ENCODE assay signal across 28 cellular contexts in the genomic region with DNA sequence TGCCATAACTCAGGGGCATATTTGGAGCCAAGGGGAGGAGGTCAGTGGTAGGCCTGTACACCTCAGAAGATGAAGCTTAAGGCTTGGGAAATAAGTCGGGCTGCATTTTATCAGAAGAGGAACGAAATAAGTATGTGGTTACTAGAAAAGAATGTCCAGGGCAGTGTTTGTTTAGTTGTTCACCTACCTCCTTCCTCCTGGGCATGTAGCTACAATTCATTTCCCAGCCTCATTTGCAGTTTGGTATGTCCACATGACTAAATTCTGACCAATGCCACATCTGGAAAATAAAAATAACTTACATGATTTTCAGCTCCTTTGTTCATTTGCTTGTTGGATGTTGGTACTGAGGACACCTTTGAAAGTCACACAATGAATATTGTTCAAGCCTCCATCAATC.
"Had no signal": no experiment of that assay in that cellular context is flagged by ENCODE, and none has a peak within 500 bp of the region (broad histone marks: within the 10 kb centered on the region; RNA-seq: fewer than 3 reads in every experiment).

No MANE protein-coding gene starts in this region.

- ATAC-seq: esophagus mucosa; heart right ventricle; left cardiac atrium; left lung; naive thymus-derived CD8-positive, alpha-beta T cell; sciatic nerve; stimulated activated naive CD8-positive, alpha-beta T cell treated with anti-CD3 and anti-CD28 coated beads, Interleukin-15, amount 100 ng/mL, for 72 hours had no signal

- H3K27ac ChIP-seq: coronary artery, heart right ventricle, left lung, prostate gland, right atrium auricular region, thyroid gland, vagina had no signal

- H3K4me3 ChIP-seq: coronary artery, heart right ventricle, left lung, prostate gland, right atrium auricular region, smooth muscle cell, thyroid gland, vagina had no signal

- H3K4me2 ChIP-seq: smooth muscle cell had no signal

- H3K27me3 ChIP-seq: heart right ventricle, left lung, right atrium auricular region, thyroid gland, vagina had no signal

- H3K4me1 ChIP-seq: heart right ventricle, left lung, prostate gland, right atrium auricular region, thyroid gland, vagina had no signal

- FAIRE-seq: endothelial cell of umbilical vein, islet of Langerhans had no signal

- H3K36me3 ChIP-seq: heart right ventricle, left lung, prostate gland, right atrium auricular region, thyroid gland, vagina had no signal

- H3K9me3 ChIP-seq: prostate gland, right atrium auricular region, thyroid gland, vagina had no signal

- DNase-seq: dermis blood vessel endothelial cell; effector memory CD4-positive, alpha-beta T cell; foreskin melanocyte; glutamatergic neuron; heart right ventricle; hippocampal formation; left cardiac atrium; left lung; naive thymus-derived CD8-positive, alpha-beta T cell; nephron progenitor cell; nucleus accumbens; stimulated activated CD4-positive, alpha-beta T cell treated with anti-CD3 and anti-CD28 coated beads, Interleukin-12 subunit alpha, Interleukin-12 subunit beta, amount 100 ng/mL, for 4 hours; stimulated activated CD4-positive, alpha-beta T cell treated with anti-CD3 and anti-CD28 coated beads, Interleukin-1b, Interleukin-23, amount 100 ng/mL, for 48 hours; stimulated activated CD4-positive, alpha-beta T cell treated with anti-CD3 and anti-CD28 coated beads, Interleukin-4, amount 100 ng/mL, for 1 hour; stimulated activated CD8-positive, alpha-beta memory T cell treated with anti-CD3 and anti-CD28 coated beads, Interleukin-4, amount 100 ng/mL, for 48 hours; stimulated activated naive CD4-positive, alpha-beta T cell; stimulated activated naive CD8-positive, alpha-beta T cell treated with anti-CD3 and anti-CD28 coated beads, Interleukin-15, amount 100 ng/mL, for 72 hours; thyroid gland; trophoblast cell had no signal
